In the genomic region with DNA sequence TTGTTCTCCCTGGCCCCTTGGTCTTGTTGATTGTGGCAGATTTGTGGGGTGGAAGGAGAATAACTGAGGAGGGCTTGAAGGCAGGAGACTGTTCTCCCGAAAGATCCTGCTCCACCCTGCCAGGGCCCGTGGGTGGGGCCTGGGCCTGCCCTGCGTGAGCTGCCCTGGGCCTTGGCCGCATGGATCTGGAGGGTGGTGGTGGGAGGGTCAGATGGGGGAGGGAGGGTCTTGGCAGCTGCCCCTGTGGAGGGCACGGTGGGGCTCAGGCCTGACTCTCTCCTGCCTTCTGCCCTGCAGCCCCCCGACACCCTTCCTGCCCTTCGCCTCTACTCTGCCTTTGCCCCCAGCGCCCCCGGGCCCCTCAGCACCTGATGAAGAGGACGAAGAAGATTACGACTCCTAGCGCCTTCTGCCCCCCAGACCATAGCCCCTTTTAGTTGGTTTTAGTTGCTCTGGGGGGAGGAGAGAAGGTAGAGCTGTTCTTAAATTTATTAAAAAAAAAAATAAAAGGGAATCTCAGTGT, we compare ENCODE assay signal across 13 cellular contexts. TPM values are rescaled to one million over a fixed set of nuclear protein-coding genes. Genes with fewer than 3 reads are reported as not detected.
DNase-seq lines count a peak whose midpoint lies in the region; ATAC-seq and TF ChIP-seq lines count a peak whose summit lies in the region.
"Had no signal": no experiment of that assay in that cellular context is flagged by ENCODE, and none has a peak within 500 bp of the region (broad histone marks: within the 10 kb centered on the region; RNA-seq: fewer than 3 reads in every experiment).

No MANE protein-coding gene starts in this region.

- H3K9me3 Mint-ChIP-seq in CD4-positive, alpha-beta memory T cell = peaks cover 0 to 4% (median 0%) of the 10 kb centered on the region in 8 donors

- H3K79me1 ChIP-seq in neuronal stem cell (ENCODE audit: low read depth, low read length) = peaks cover 22% of the 10 kb centered on the region

- peaks cover 12 to 47% (median 31%) of the 10 kb centered on the region in 4 donors for H3K4me1 Mint-ChIP-seq in CD4-positive, alpha-beta memory T cell

- H2BK120ac ChIP-seq in neuronal stem cell (ENCODE audit: low read depth, low read length) = no peak overlapping the region

- intact Hi-C loops in CD4-positive, alpha-beta memory T cell (cut with micrococcal nuclease) = no loop called here
- intact Hi-C loops in dorsolateral prefrontal cortex (cut with DNase I) = no loop called here

- peak overlapping the region; percentile 14 for H2AK5ac ChIP-seq in neuronal stem cell (ENCODE audit: low read depth, low read length)

- H2BK15ac ChIP-seq in neuronal stem cell (ENCODE audit: low read length) = no peak overlapping the region

- H3K36me3 ChIP-seq in CD4-positive, alpha-beta memory T cell (ENCODE audit: insufficient read depth, low read length) = peaks cover 12% of the 10 kb centered on the region
- H3K36me3 ChIP-seq in MG63 (peaks cover 65% of the 10 kb centered on the region), neuronal stem cell (replicated peaks in 1 of 2; ENCODE audit: control insufficient read depth in 2 of 2, insufficient read depth in 2 of 2, low read length in 2 of 2) (peaks cover 23 to 46% of the 10 kb centered on the region in 2 donors)

- peaks cover 48% of the 10 kb centered on the region for H3K4me1 ChIP-seq in CD4-positive, alpha-beta memory T cell (ENCODE audit: insufficient read depth, low read length)
- H3K4me1 ChIP-seq in neuronal stem cell (ENCODE audit: control insufficient read depth in 2 of 2, insufficient read depth in 1 of 2, low read depth in 1 of 2, low read length in 2 of 2) = peaks cover 16 to 17% of the 10 kb centered on the region in 2 donors

- H3K27me3 ChIP-seq in CD4-positive, alpha-beta memory T cell (ENCODE audit: insufficient read depth, low read length) = no peaks in the 10 kb centered on the region
- H3K27me3 ChIP-seq in MG63 (no peaks in the 10 kb centered on the region), dorsolateral prefrontal cortex (no peaks in the 10 kb centered on the region), neuronal stem cell (ENCODE audit: control insufficient read depth in 3 of 3, insufficient read depth in 3 of 3, low read depth in 1 of 3, low read length in 3 of 3) (no peaks in the 10 kb centered on the region)
- H3K27me3 ChIP-seq: left lung had no signal

- no peak overlapping the region for H2AFZ ChIP-seq in neuronal stem cell (ENCODE audit: low read length)

- ATAC-seq in GM19463 (IDR thresholded peaks at IDR 0.05; ENCODE audit: unreplicated experiment) (no peak), HG03457 (IDR thresholded peaks at IDR 0.05; ENCODE audit: unreplicated experiment) (no peak)
- ATAC-seq: left lung had no signal

- no peak overlapping the region for H3K18ac ChIP-seq in neuronal stem cell (ENCODE audit: low read length)

- peak overlapping the region in 1 of 7 donors; percentile 56 for H3K27ac Mint-ChIP-seq in CD4-positive, alpha-beta memory T cell

- no peak overlapping the region for H4K91ac ChIP-seq in neuronal stem cell (ENCODE audit: low read depth, low read length, poor library complexity)

- no peak overlapping the region for H3K4me2 ChIP-seq in neuronal stem cell (ENCODE audit: insufficient read depth, low read length, poor library complexity, severe bottlenecking)

- DNase-seq in CD4-positive, alpha-beta memory T cell = no peak
- DNase-seq in MG63 = no peak
- no peak for DNase-seq in dorsolateral prefrontal cortex
- no peak for DNase-seq in neuronal stem cell (ENCODE audit: low spot score)
- DNase-seq in A172 (ENCODE audit: low spot score) = no peak
- DNase-seq in NCI-H1436 treated with DMSO at 0.1 percent for 48 hours (lab: John Stamatoyannopoulos, UW) = no peak
- DNase-seq: activated gamma-delta T cell, NCI-H2227 treated with DMSO at 0.1 percent for 48 hours, SW 1271 had no signal

- no CpG with 5 or more reads among the region's 12 CpGs for WGBS in neuronal stem cell (ENCODE audit: extremely low coverage in 2 of 2, insufficient read length in 2 of 2, insufficient replicate concordance in 1 of 2), 2 donors

- peak overlapping the region; percentile 68 to 95 (median 92) for H3K4me3 Mint-ChIP-seq in CD4-positive, alpha-beta memory T cell

- H3K4ac ChIP-seq in neuronal stem cell (ENCODE audit: low read length) = no peak overlapping the region

- H3K9ac ChIP-seq in neuronal stem cell (ENCODE audit: low read depth, low read length, poor library complexity) = no peak overlapping the region

- no peak overlapping the region for H3K14ac ChIP-seq in neuronal stem cell (ENCODE audit: low read length)

- CTCF ChIA-PET in CD4-positive, alpha-beta memory T cell (lab: Charles Lee; ENCODE audit: partially characterized antibody) = interaction anchor here (0.7 to 3.5 kb wide), 3 partner anchors 12 to 36 kb away, joined by 3 to 18 read pairs (median 9); partner anchors contain the start of gene FIBP

- POLR2A ChIA-PET in CD4-positive, alpha-beta memory T cell (lab: Charles Lee; ENCODE audit: partially characterized antibody) = interaction anchor here (2.5 to 14.1 kb wide), 6 partner anchors 8 to 61 kb away, joined by 7 to 320 read pairs (median 38); partner anchors contain the start of genes CCDC85B, CFL1, FIBP and FOSL1

- H3K27me3 Mint-ChIP-seq in CD4-positive, alpha-beta memory T cell = no peaks in the 10 kb centered on the region

- peak overlapping the region in 1 of 2 donors; percentile 89 for H3K4me3 ChIP-seq in CD4-positive, alpha-beta memory T cell (ENCODE audit: low read length in 2 of 2)
- peak overlapping the region; percentile 84; the same call in 1 of the 2 replicates for H3K4me3 ChIP-seq in MG63
- H3K4me3 ChIP-seq in dorsolateral prefrontal cortex = peak overlapping the region in 42 of 59 donors; percentile 6 to 100 (median 97)
- peak overlapping the region in 1 of 2 donors; percentile 90 for H3K4me3 ChIP-seq in neuronal stem cell (ENCODE audit: low read length in 2 of 2)

- no peak overlapping the region for H4K8ac ChIP-seq in neuronal stem cell (ENCODE audit: low read depth, low read length)

- no peak overlapping the region for H3K23ac ChIP-seq in neuronal stem cell (ENCODE audit: low read depth, low read length, poor library complexity)

- H3K36me3 Mint-ChIP-seq in CD4-positive, alpha-beta memory T cell = peaks cover 15 to 31% of the 10 kb centered on the region in 2 donors

- no peak overlapping the region for H2BK5ac ChIP-seq in neuronal stem cell (ENCODE audit: low read length)

- no peak for TF ChIP-seq CTCF in dorsolateral prefrontal cortex (IDR thresholded peaks at IDR 0.05 in 54 of 56, conservative IDR thresholded peaks at IDR 0.05 in 2 of 56; ENCODE audit: low read depth in 1 of 56, partially characterized antibody in 56 of 56)

- H2BK12ac ChIP-seq in neuronal stem cell (ENCODE audit: low read length) = no peak overlapping the region

- H3K27ac ChIP-seq in CD4-positive, alpha-beta memory T cell (ENCODE audit: low read depth, low read length) = peak overlapping the region; percentile 83
- H3K27ac ChIP-seq in dorsolateral prefrontal cortex = peak overlapping the region in 10 of 59 donors; percentile 2 to 97 (median 83)
- no peak overlapping the region for H3K27ac ChIP-seq in neuronal stem cell (replicated peaks; ENCODE audit: low read length)
- H3K27ac ChIP-seq: left lung had no signal

- no peaks in the 10 kb centered on the region for H3K9me3 ChIP-seq in CD4-positive, alpha-beta memory T cell (ENCODE audit: control insufficient read depth in 1 of 2, low read length in 2 of 2)
- H3K9me3 ChIP-seq in MG63 (no peaks in the 10 kb centered on the region), neuronal stem cell (replicated peaks in 1 of 2; ENCODE audit: control insufficient read depth in 2 of 2, insufficient read depth in 1 of 2, low read depth in 1 of 2, low read length in 2 of 2) (no peaks in the 10 kb centered on the region)
- H3K9me3 ChIP-seq: left lung had no signal

RNA-seq across cellular contexts. Expression of gene DRAP1, which starts 1.9 kb away (rescaled TPM):
- 10 to 100 TPM; 78.2 to 78.7 TPM for total RNA-seq in CD4-positive, alpha-beta memory T cell
- polyA plus RNA-seq in CD4-positive, alpha-beta memory T cell = 100 to 1,000 TPM in 1 of 2 donors, 10 to 100 TPM in 1; 90.4 to 102 TPM
- 276 and 419 TPM in 2 replicates for total RNA-seq in MG63 (2014; rRNA removed; shearing (Covaris generic); ENCODE audit: low replicate concordance)
- 100 to 1,000 TPM in 49 of 120 experiments, 10 to 100 TPM in 71; 54.9 to 148 (median 96.3) TPM for total RNA-seq in dorsolateral prefrontal cortex
- 139 TPM for polyA plus RNA-seq in neuronal stem cell (2013, experiment 1 of 2)
- 134 TPM for polyA plus RNA-seq in neuronal stem cell (2013, experiment 2 of 2)
- 259 and 262 TPM in 2 replicates for total RNA-seq in A172 (2014; rRNA removed; shearing (Covaris generic))

RNA-seq across cellular contexts. Expression of gene C11orf68, which starts 2.2 kb away (rescaled TPM):
- total RNA-seq in CD4-positive, alpha-beta memory T cell = 10 to 100 TPM; 57.1 to 59.5 TPM
- polyA plus RNA-seq in CD4-positive, alpha-beta memory T cell = 10 to 100 TPM; 48.0 to 81.6 TPM
- 22.0 and 46.6 TPM in 2 replicates for total RNA-seq in MG63 (2014; rRNA removed; shearing (Covaris generic); ENCODE audit: low replicate concordance)
- total RNA-seq in dorsolateral prefrontal cortex = 10 to 100 TPM; 53.5 to 95.7 (median 73.6) TPM
- 23.9 TPM for polyA plus RNA-seq in neuronal stem cell (2013, experiment 1 of 2)
- 23.7 TPM for polyA plus RNA-seq in neuronal stem cell (2013, experiment 2 of 2)
- 22.2 and 27.3 TPM in 2 replicates for total RNA-seq in A172 (2014; rRNA removed; shearing (Covaris generic))

RNA-seq across cellular contexts. Expression of gene FOSL1, which starts 20.9 kb away (rescaled TPM):
- under 1 TPM; 0.39 to 0.79 TPM for total RNA-seq in CD4-positive, alpha-beta memory T cell
- polyA plus RNA-seq in CD4-positive, alpha-beta memory T cell = under 1 TPM in 1 of 2 donors, not detected in 1; 0.81 TPM
- 37.3 and 54.7 TPM in 2 replicates for total RNA-seq in MG63 (2014; rRNA removed; shearing (Covaris generic); ENCODE audit: low replicate concordance)
- 1 to 10 TPM in 55 of 120 experiments, under 1 TPM in 41, not detected in 24; 0.30 to 6.6 (median 1.2) TPM for total RNA-seq in dorsolateral prefrontal cortex
- 2.0 TPM for polyA plus RNA-seq in neuronal stem cell (2013, experiment 1 of 2)
- polyA plus RNA-seq in neuronal stem cell (2013, experiment 2 of 2) = 1.7 TPM
- 71.3 and 109 TPM in 2 replicates for total RNA-seq in A172 (2014; rRNA removed; shearing (Covaris generic))

RNA-seq across cellular contexts. Expression of gene TSGA10IP, which starts 24.2 kb away (rescaled TPM):
- total RNA-seq in CD4-positive, alpha-beta memory T cell = not detected
- not detected for polyA plus RNA-seq in CD4-positive, alpha-beta memory T cell
- not detected in 2 replicates for total RNA-seq in MG63 (2014; rRNA removed; shearing (Covaris generic); ENCODE audit: low replicate concordance)
- under 1 TPM in 8 of 120 experiments, not detected in 112; 0.35 to 0.86 (median 0.52) TPM for total RNA-seq in dorsolateral prefrontal cortex
- 3.9 TPM for polyA plus RNA-seq in neuronal stem cell (2013, experiment 1 of 2)
- polyA plus RNA-seq in neuronal stem cell (2013, experiment 2 of 2) = 3.6 TPM
- total RNA-seq in A172 (2014; rRNA removed; shearing (Covaris generic)) = not detected in 2 replicates
- total RNA-seq: epithelial cell of proximal tubule, left lung had no signal

RNA-seq across cellular contexts. Expression of gene CCDC85B, which starts 30.6 kb away (rescaled TPM):
- total RNA-seq in CD4-positive, alpha-beta memory T cell = 10 to 100 TPM; 22.9 to 24.9 TPM
- 10 to 100 TPM; 60.0 to 68.3 TPM for polyA plus RNA-seq in CD4-positive, alpha-beta memory T cell
- 99.6 and 131 TPM in 2 replicates for total RNA-seq in MG63 (2014; rRNA removed; shearing (Covaris generic); ENCODE audit: low replicate concordance)
- 100 to 1,000 TPM in 4 of 120 experiments, 10 to 100 TPM in 116; 37.7 to 126 (median 71.6) TPM for total RNA-seq in dorsolateral prefrontal cortex
- polyA plus RNA-seq in neuronal stem cell (2013, experiment 1 of 2) = 10.5 TPM
- 9.7 TPM for polyA plus RNA-seq in neuronal stem cell (2013, experiment 2 of 2)
- 27.3 and 28.0 TPM in 2 replicates for total RNA-seq in A172 (2014; rRNA removed; shearing (Covaris generic))
